8 cellular contexts compared by ENCODE assay signal in the genomic region with DNA sequence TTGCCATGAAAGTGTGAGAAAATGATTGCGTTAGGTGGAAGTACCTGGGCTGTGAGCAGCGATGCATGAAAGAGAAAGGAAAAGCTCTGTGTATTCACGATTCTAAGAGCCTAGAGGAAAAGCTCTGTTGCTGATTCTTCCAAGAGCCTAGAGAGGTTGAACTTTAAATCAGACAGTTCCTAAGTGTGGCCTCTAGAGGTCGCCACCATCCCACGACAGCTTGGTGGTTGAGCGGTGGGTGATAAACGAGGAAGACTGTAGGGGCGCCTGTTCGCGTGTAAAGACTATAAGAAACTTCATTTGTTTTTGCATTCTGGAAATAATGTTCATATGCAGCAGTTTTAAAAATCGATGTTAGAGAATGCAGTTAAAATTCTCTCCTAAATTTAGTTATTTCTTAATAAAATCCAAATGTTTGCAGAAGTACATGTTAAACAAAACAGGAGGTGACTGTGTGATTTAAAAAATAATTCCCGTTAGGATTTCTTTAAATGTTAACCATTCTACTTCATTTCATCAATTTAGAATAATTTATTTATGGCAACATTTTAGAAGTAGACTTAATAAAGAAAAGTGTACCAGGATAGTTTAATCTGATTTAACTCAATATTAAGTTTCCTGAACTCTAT.
DNase-seq lines count a peak whose midpoint lies in the region; ATAC-seq, FAIRE-seq and TF ChIP-seq lines count a peak whose summit lies in the region.

No MANE protein-coding gene starts in this region.

- H4K20me1 ChIP-seq in OCI-LY3 (ENCODE audit: insufficient read depth, low read length) = no peaks in the 10 kb centered on the region

- no peak overlapping the region for H3K4me2 ChIP-seq in OCI-LY3 (ENCODE audit: low read length)

- peaks cover 8% of the 10 kb centered on the region for H3K4me1 Mint-ChIP-seq in activated T-helper 2 cell treated with anti-CD3 and anti-CD28 coated beads, Interferon-gamma antibody, Interleukin-2, Interleukin-4, amounts not matched to agents 10 μg/mL and 5 μg/mL and 100 μg/mL, durations not matched to agents 14 hours and 24 hours and 36 hours (ENCODE audit: low read depth)

- CTCF ChIA-PET in AG04450 (lab: Charles Lee) = interaction anchor here (0.5 to 1.5 kb wide), 4 partner anchors 10 to 54 kb away, joined by 3 to 5 read pairs (median 4); no protein-coding TSS in a partner anchor

- peak; percentile 55 for ATAC-seq in stimulated activated naive CD8-positive, alpha-beta T cell treated with anti-CD3 and anti-CD28 coated beads, Interleukin-15, Interleukin-2, amounts not matched to agents 100 U/mL and 50 U/mL, for 24 hours
- no peak for ATAC-seq in HG02610 (IDR thresholded peaks at IDR 0.05; ENCODE audit: unreplicated experiment)

- POLR2A ChIA-PET in AG04450 (lab: Yijun Ruan, JAX) = no interaction called here

- H3K9me3 ChIP-seq in AG04450 (ENCODE audit: control insufficient read depth, insufficient read depth, low read length) (peaks cover 8% of the 10 kb centered on the region; the same call in 1 of the 2 replicates), OCI-LY3 (ENCODE audit: insufficient read depth, low read length) (no peaks in the 10 kb centered on the region)

- H3K36me3 Mint-ChIP-seq in activated T-helper 2 cell treated with anti-CD3 and anti-CD28 coated beads, Interferon-gamma antibody, Interleukin-2, Interleukin-4, amounts not matched to agents 10 μg/mL and 5 μg/mL and 100 μg/mL, durations not matched to agents 14 hours and 24 hours and 36 hours (ENCODE audit: low read depth) = no peaks in the 10 kb centered on the region

- intact Hi-C loops in activated T-helper 2 cell treated with anti-CD3 and anti-CD28 coated beads, Interferon-gamma antibody, Interleukin-2, Interleukin-4, amounts not matched to agents 10 μg/mL and 5 μg/mL and 100 μg/mL, durations not matched to agents 14 hours and 24 hours and 36 hours (cut with micrococcal nuclease) = loop anchor here (1.0 to 5.0 kb wide), 4 partner anchors 8 to 926 kb away; partner anchors contain the start of gene ADCY2

- H3K27me3 Mint-ChIP-seq in activated T-helper 2 cell treated with anti-CD3 and anti-CD28 coated beads, Interferon-gamma antibody, Interleukin-2, Interleukin-4, amounts not matched to agents 10 μg/mL and 5 μg/mL and 100 μg/mL, durations not matched to agents 14 hours and 24 hours and 36 hours (ENCODE audit: low read depth) = peaks cover 26% of the 10 kb centered on the region

- no peaks in the 10 kb centered on the region for H3K79me2 ChIP-seq in OCI-LY3 (ENCODE audit: low read length)

- peaks cover 12% of the 10 kb centered on the region for H3K9me3 Mint-ChIP-seq in activated T-helper 2 cell treated with anti-CD3 and anti-CD28 coated beads, Interferon-gamma antibody, Interleukin-2, Interleukin-4, amounts not matched to agents 10 μg/mL and 5 μg/mL and 100 μg/mL, durations not matched to agents 14 hours and 24 hours and 36 hours

- no peaks in the 10 kb centered on the region for H3K36me3 ChIP-seq in OCI-LY3 (replicated peaks; ENCODE audit: low read depth, low read length)

- no peak for FAIRE-seq in HTR-8/SVneo (lab: Jason Lieb, UNC)

- H3K27ac Mint-ChIP-seq in activated T-helper 2 cell treated with anti-CD3 and anti-CD28 coated beads, Interferon-gamma antibody, Interleukin-2, Interleukin-4, amounts not matched to agents 10 μg/mL and 5 μg/mL and 100 μg/mL, durations not matched to agents 14 hours and 24 hours and 36 hours = no peak overlapping the region

- no peak overlapping the region for H3K9ac ChIP-seq in OCI-LY3 (ENCODE audit: low read length)

- peaks cover 19% of the 10 kb centered on the region for H3K4me1 ChIP-seq in OCI-LY3 (ENCODE audit: low read length)

- H3K4me3 ChIP-seq in AG04450 (ENCODE audit: low read depth, low read length) = no peak overlapping the region
- H3K4me3 ChIP-seq in GM12875 (ENCODE audit: low read depth, low read length) = no peak overlapping the region
- no peak overlapping the region for H3K4me3 ChIP-seq in OCI-LY3 (ENCODE audit: low read length)

- H3K27ac ChIP-seq in AG04450 (ENCODE audit: low read depth, low read length) = no peak overlapping the region
- H3K27ac ChIP-seq in OCI-LY3 (ENCODE audit: low read length) = no peak overlapping the region

- H2AFZ ChIP-seq in OCI-LY3 (ENCODE audit: low read depth, low read length) = no peak overlapping the region

- no peak for DNase-seq in AG04450 (ENCODE audit: low read depth, low spot score)
- DNase-seq in HTR-8/SVneo (ENCODE audit: insufficient read length, low spot score) = peak; percentile 48
- peak; percentile 38 for DNase-seq in activated T-helper 2 cell treated with anti-CD3 and anti-CD28 coated beads, Interferon-gamma antibody, Interleukin-2, Interleukin-4, amounts not matched to agents 10 μg/mL and 5 μg/mL and 100 μg/mL, durations not matched to agents 14 hours and 24 hours and 36 hours (ENCODE audit: low spot score)
- DNase-seq in iPS-NIHi7 (ENCODE audit: extremely low spot score) = peak; percentile 88
- DNase-seq in stimulated activated naive CD8-positive, alpha-beta T cell treated with anti-CD3 and anti-CD28 coated beads, Interleukin-15, Interleukin-2, amounts not matched to agents 100 U/mL and 50 U/mL, for 24 hours = peak; percentile 61

- H3K27me3 ChIP-seq in AG04450 (ENCODE audit: control insufficient read depth, insufficient read depth, low read length) (no peaks in the 10 kb centered on the region), OCI-LY3 (ENCODE audit: low read depth, low read length) (no peaks in the 10 kb centered on the region)

- H3K4me3 Mint-ChIP-seq in activated T-helper 2 cell treated with anti-CD3 and anti-CD28 coated beads, Interferon-gamma antibody, Interleukin-2, Interleukin-4, amounts not matched to agents 10 μg/mL and 5 μg/mL and 100 μg/mL, durations not matched to agents 14 hours and 24 hours and 36 hours (ENCODE audit: low read depth) = no peak overlapping the region

- TF ChIP-seq CTCF in AG04450 (IDR thresholded peaks at IDR 0.05; ENCODE audit: low read depth, low read length) (peak; percentile 44), GM12875 (IDR thresholded peaks at IDR 0.05; ENCODE audit: borderline replicate concordance, insufficient read depth, low read depth, low read length) (peak; percentile 59), OCI-LY3 (IDR thresholded peaks at IDR 0.05; ENCODE audit: low read depth, low read length) (peak; percentile 88)
